Comparison of ENCODE assay signal across 25 cellular contexts in genomic region chr20:59925894-59926293, GRCh38. TPM values are rescaled to one million over a fixed set of nuclear protein-coding genes. Genes with fewer than 3 reads are reported as not detected.
DNase-seq lines count a peak whose midpoint lies in the region; ATAC-seq and TF ChIP-seq lines count a peak whose summit lies in the region.
"Had no signal": no experiment of that assay in that cellular context is flagged by ENCODE, and none has a peak within 500 bp of the region (broad histone marks: within the 10 kb centered on the region; RNA-seq: fewer than 3 reads in every experiment).

No MANE protein-coding gene starts in this region.

- BruUV-seq in MCF 10A (replicated peaks; lab: Mats Ljungman, UMichigan): no TSS peak

- POLR2A ChIA-PET in MCF 10A (lab: Yijun Ruan, JAX): interaction anchor here (2.8 kb wide), 1 partner anchor 15 kb away, joined by 17 read pairs; the partner anchor contains the start of genes FAM217B and PPP1R3D

- no peaks in the 10 kb centered on the region for H3K36me3 Mint-ChIP-seq in MCF 10A (ENCODE audit: insufficient read depth, unreplicated experiment)
- H3K36me3 Mint-ChIP-seq in osteocyte (ENCODE audit: unreplicated experiment): no peaks in the 10 kb centered on the region
- H3K36me3 Mint-ChIP-seq: brain; IgD-negative memory B cell; immature natural killer cell; naive thymus-derived CD8-positive, alpha-beta T cell; stimulated activated memory B cell treated with anti-CD40 and anti-IgM and Interleukin-4, amounts not matched to agents 10 μg/mL and 1 μg/mL and 100 μg/mL, for 72 hours had no signal

- H3K9me3 Mint-ChIP-seq in MCF 10A (ENCODE audit: unreplicated experiment) (no peaks in the 10 kb centered on the region), osteocyte (ENCODE audit: unreplicated experiment) (no peaks in the 10 kb centered on the region)
- H3K9me3 Mint-ChIP-seq: brain; effector memory CD8-positive, alpha-beta T cell; IgD-negative memory B cell; immature natural killer cell; naive thymus-derived CD8-positive, alpha-beta T cell; stimulated activated memory B cell treated with anti-CD40 and anti-IgM and Interleukin-4, amounts not matched to agents 10 μg/mL and 1 μg/mL and 100 μg/mL, for 72 hours had no signal

- intact Hi-C loops in MCF 10A (cut with micrococcal nuclease): no loop called here

- H3K27me3 Mint-ChIP-seq in MCF 10A (ENCODE audit: insufficient read depth, unreplicated experiment): peaks cover 12% of the 10 kb centered on the region
- H3K27me3 Mint-ChIP-seq in osteocyte (ENCODE audit: unreplicated experiment): peaks cover 4% of the 10 kb centered on the region
- H3K27me3 Mint-ChIP-seq: effector memory CD8-positive, alpha-beta T cell; stimulated activated memory B cell treated with anti-CD40 and anti-IgM and Interleukin-4, amounts not matched to agents 10 μg/mL and 1 μg/mL and 100 μg/mL, for 72 hours had no signal

- no peak for TF ChIP-seq CTCF in MCF 10A (IDR thresholded peaks at IDR 0.05; ENCODE audit: unreplicated experiment)
- TF ChIP-seq CTCF in osteocyte (IDR thresholded peaks at IDR 0.05): no peak

- CTCF ChIA-PET in MCF 10A (lab: Yijun Ruan, JAX): interaction anchor here (0.6 to 2.3 kb wide), 4 partner anchors 9 to 143 kb away, joined by 3 to 7 read pairs (median 4); no protein-coding TSS in a partner anchor

- peak; percentile 19 for DNase-seq in NCI-H1105 treated with DMSO at 0.1 percent for 48 hours (lab: John Stamatoyannopoulos, UW)
- DNase-seq in NCI-H1105 (lab: John Stamatoyannopoulos, UW): no peak
- DNase-seq in NCI-H2029 treated with DMSO at 0.1 percent for 48 hours (lab: John Stamatoyannopoulos, UW): peak; percentile 34
- DNase-seq in MCF 10A (ENCODE audit: unreplicated experiment): peak; percentile 16
- no peak for DNase-seq in osteocyte (ENCODE audit: extremely low spot score, unreplicated experiment)
- DNase-seq in cerebellar cortex (ENCODE audit: low spot score): no peak
- DNase-seq: activated CD4-positive, CD25-positive, alpha-beta regulatory T cell treated with anti-CD3 and anti-CD28 coated beads, Interleukin-2, amount 50 U/mL, for 72 hours; activated CD8-positive, alpha-beta T cell treated with anti-CD3 and anti-CD28 coated beads, Interleukin-2, amount 10 ng/mL, durations not matched to agents 7 days and 5 days; activated gamma-delta T cell; BE2C; effector memory CD8-positive, alpha-beta T cell; foreskin melanocyte; immature natural killer cell; left lung; naive thymus-derived CD8-positive, alpha-beta T cell; NCI-H524 treated with DMSO at 0.1 percent for 48 hours; stimulated activated CD4-positive, alpha-beta T cell treated with anti-CD3 and anti-CD28 coated beads, Interleukin-4, amount 100 ng/mL, for 1 hour; testis; uterus had no signal

- H3K4me3 Mint-ChIP-seq in MCF 10A (ENCODE audit: unreplicated experiment) (no peak overlapping the region), osteocyte (ENCODE audit: unreplicated experiment) (no peak overlapping the region)
- H3K4me3 Mint-ChIP-seq: activated CD8-positive, alpha-beta T cell treated with anti-CD3 and anti-CD28 coated beads, Interleukin-2, amount 10 ng/mL, durations not matched to agents 7 days and 5 days; brain; effector memory CD8-positive, alpha-beta T cell; IgD-negative memory B cell; immature natural killer cell; naive thymus-derived CD8-positive, alpha-beta T cell; stimulated activated memory B cell treated with anti-CD40 and anti-IgM and Interleukin-4, amounts not matched to agents 10 μg/mL and 1 μg/mL and 100 μg/mL, for 72 hours had no signal

- no peak overlapping the region for H3K27ac Mint-ChIP-seq in MCF 10A (ENCODE audit: low read depth, unreplicated experiment)
- peak overlapping the region; percentile 56 for H3K27ac Mint-ChIP-seq in osteocyte (ENCODE audit: unreplicated experiment)
- H3K27ac Mint-ChIP-seq: activated CD8-positive, alpha-beta T cell treated with anti-CD3 and anti-CD28 coated beads, Interleukin-2, amount 10 ng/mL, durations not matched to agents 7 days and 5 days; brain; IgD-negative memory B cell; immature natural killer cell; naive thymus-derived CD8-positive, alpha-beta T cell; stimulated activated memory B cell treated with anti-CD40 and anti-IgM and Interleukin-4, amounts not matched to agents 10 μg/mL and 1 μg/mL and 100 μg/mL, for 72 hours had no signal

- no peak for ATAC-seq in GM18858 (IDR thresholded peaks at IDR 0.05; ENCODE audit: unreplicated experiment)
- no peak for ATAC-seq in HG02981 (IDR thresholded peaks at IDR 0.05; ENCODE audit: unreplicated experiment)
- ATAC-seq: activated CD8-positive, alpha-beta T cell treated with anti-CD3 and anti-CD28 coated beads, Interleukin-2, amount 10 ng/mL, durations not matched to agents 7 days and 5 days; effector memory CD8-positive, alpha-beta T cell; left lung; naive thymus-derived CD8-positive, alpha-beta T cell; Right ventricle myocardium inferior; stimulated activated memory B cell treated with anti-CD40 and anti-IgM and Interleukin-4, amounts not matched to agents 10 μg/mL and 1 μg/mL and 100 μg/mL, for 72 hours had no signal

- H3K4me1 Mint-ChIP-seq in MCF 10A (ENCODE audit: insufficient read depth, unreplicated experiment) (no peaks in the 10 kb centered on the region), osteocyte (ENCODE audit: unreplicated experiment) (peaks cover 16% of the 10 kb centered on the region)
- H3K4me1 Mint-ChIP-seq: immature natural killer cell; naive thymus-derived CD8-positive, alpha-beta T cell; stimulated activated memory B cell treated with anti-CD40 and anti-IgM and Interleukin-4, amounts not matched to agents 10 μg/mL and 1 μg/mL and 100 μg/mL, for 72 hours had no signal

RNA-seq across cellular contexts. Expression of gene SYCP2, which starts 7.5 kb away (rescaled TPM):
- total RNA-seq in MCF 10A (2022): 0.35 and 0.61 TPM in 2 replicates
- total RNA-seq in osteocyte: 1.7 and 2.1 TPM in 2 replicates

RNA-seq across cellular contexts. Expression of gene PPP1R3D, which starts 14.2 kb away (rescaled TPM):
- total RNA-seq in MCF 10A (2022) (2.4 and 3.5 TPM in 2 replicates), osteocyte (6.3 and 7.3 TPM in 2 replicates)

RNA-seq across cellular contexts. Expression of gene FAM217B, which starts 14.3 kb away (rescaled TPM):
- total RNA-seq in MCF 10A (2022) (5.6 and 8.6 TPM in 2 replicates), osteocyte (16.7 and 17.7 TPM in 2 replicates)

RNA-seq across cellular contexts. Expression of gene CDH26, which starts 32.3 kb away (rescaled TPM):
- total RNA-seq in MCF 10A (2022) (0.12 and 0.71 TPM in 2 replicates), osteocyte (0.16 and 0.46 TPM in 2 replicates)

Comparison
In these comparisons a context has a peak if more than half of its experiments do, and no peak if none do; other contexts are left out.
1. DNase-seq: peak in NCI-H1105 treated with DMSO at 0.1 percent for 48 hours (single experiment), NCI-H2029 treated with DMSO at 0.1 percent for 48 hours (single experiment) and MCF 10A (single experiment); none in NCI-H1105 (single experiment), osteocyte (single experiment) and cerebellar cortex (single experiment).